ENCODE assay signal across 9 cellular contexts in the genomic region with DNA sequence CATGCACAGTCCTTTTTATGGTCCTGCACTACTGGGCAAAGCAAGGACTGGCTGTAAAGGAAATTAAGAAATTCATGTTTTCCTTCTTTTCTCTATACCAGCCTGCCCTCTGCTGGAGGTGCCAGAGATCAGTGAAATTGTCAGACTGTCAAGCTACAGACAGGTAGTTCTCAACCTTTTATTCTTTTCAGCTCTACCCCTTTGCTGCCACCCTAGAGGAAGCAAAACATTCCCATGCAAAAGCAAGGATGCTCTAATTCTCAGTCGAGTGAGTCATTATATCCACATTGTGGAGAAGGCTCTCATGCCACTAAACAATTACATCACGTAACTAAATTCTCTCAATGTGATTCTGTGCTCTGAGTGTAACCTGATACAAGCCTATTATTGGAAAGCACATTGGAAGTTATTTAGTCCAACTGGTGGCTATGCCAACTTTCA. TPM values are rescaled to one million over a fixed set of nuclear protein-coding genes. Genes with fewer than 3 reads are reported as not detected.
DNase-seq lines count a peak whose midpoint lies in the region; ATAC-seq and TF ChIP-seq lines count a peak whose summit lies in the region.
"Had no signal": no experiment of that assay in that cellular context is flagged by ENCODE, and none has a peak within 500 bp of the region (broad histone marks: within the 10 kb centered on the region; RNA-seq: fewer than 3 reads in every experiment).

No MANE protein-coding gene starts in this region.

- H3K4me1 ChIP-seq in cardiac muscle cell (ENCODE audit: low read depth) = peaks cover 12% of the 10 kb centered on the region
- no peaks in the 10 kb centered on the region for H3K4me1 ChIP-seq in smooth muscle cell (ENCODE audit: low read depth)
- no peaks in the 10 kb centered on the region for H3K4me1 ChIP-seq in effector memory CD4-positive, alpha-beta T cell (ENCODE audit: control insufficient read depth, insufficient read depth, low read length, poor library complexity, severe bottlenecking)

- no peaks in the 10 kb centered on the region for H3K4me1 Mint-ChIP-seq in activated naive CD4-positive, alpha-beta T cell treated with anti-CD3 and anti-CD28 coated beads for 36 hours (ENCODE audit: low read depth)
- H3K4me1 Mint-ChIP-seq: naive B cell had no signal

- no peak for ATAC-seq in GM19023 (IDR thresholded peaks at IDR 0.05; ENCODE audit: unreplicated experiment)

- no peaks in the 10 kb centered on the region for H3K27me3 Mint-ChIP-seq in activated naive CD4-positive, alpha-beta T cell treated with anti-CD3 and anti-CD28 coated beads for 36 hours (ENCODE audit: low read depth)

- 21% methylated on average over 2 of the region's 2 CpGs for WGBS in smooth muscle cell (ENCODE audit: low lambda C conversion rate)

- H3K36me3 Mint-ChIP-seq in activated naive CD4-positive, alpha-beta T cell treated with anti-CD3 and anti-CD28 coated beads for 36 hours (ENCODE audit: low read depth) = no peaks in the 10 kb centered on the region
- H3K36me3 Mint-ChIP-seq: naive B cell had no signal

- intact Hi-C loops in activated naive CD4-positive, alpha-beta T cell treated with anti-CD3 and anti-CD28 coated beads for 36 hours (cut with micrococcal nuclease) = loop anchor here (1.0 to 2.0 kb wide), 4 partner anchors 117 to 537 kb away; no protein-coding TSS in a partner anchor

- H3K27me3 ChIP-seq in cardiac muscle cell (no peaks in the 10 kb centered on the region), smooth muscle cell (ENCODE audit: low read depth) (peaks cover 31% of the 10 kb centered on the region)
- peaks cover 3% of the 10 kb centered on the region for H3K27me3 ChIP-seq in effector memory CD4-positive, alpha-beta T cell (replicated peaks; ENCODE audit: control insufficient read depth, insufficient read depth, low read length, poor library complexity, severe bottlenecking)

- H4K20me1 ChIP-seq in smooth muscle cell (ENCODE audit: low read depth) = no peaks in the 10 kb centered on the region

- DNase-seq in D341Med (ENCODE audit: low spot score) (peak; percentile 64), HK-2 (ENCODE audit: unreplicated experiment) (peak; percentile 34), NCI-H774 (lab: John Stamatoyannopoulos, UW) (peak; percentile 58), cardiac muscle cell (ENCODE audit: low read depth in 1 of 2, low spot score in 1 of 2) (peak; percentile 50 to 56), smooth muscle cell (lab: John Stamatoyannopoulos, UW; ENCODE audit: unreplicated experiment) (no peak)
- peak; percentile 69 for DNase-seq in activated naive CD4-positive, alpha-beta T cell treated with anti-CD3 and anti-CD28 coated beads for 36 hours
- no peak for DNase-seq in effector memory CD4-positive, alpha-beta T cell
- DNase-seq: naive B cell had no signal

- no peaks in the 10 kb centered on the region for H3K79me2 ChIP-seq in smooth muscle cell (ENCODE audit: low read depth)

- H3K9ac ChIP-seq in smooth muscle cell (ENCODE audit: low read depth) = no peak overlapping the region

- TF ChIP-seq CTCF in cardiac muscle cell (IDR thresholded peaks at IDR 0.05; ENCODE audit: low read depth, low read length) = peak; percentile 75
- TF ChIP-seq CTCF in smooth muscle cell (IDR thresholded peaks at IDR 0.05; ENCODE audit: borderline replicate concordance, insufficient read depth, poor library complexity, severe bottlenecking) = peak; percentile 68

- H2AFZ ChIP-seq in smooth muscle cell (ENCODE audit: low read depth) = no peak overlapping the region

- H3K36me3 ChIP-seq in cardiac muscle cell (no peaks in the 10 kb centered on the region), smooth muscle cell (ENCODE audit: low read depth) (no peaks in the 10 kb centered on the region)
- H3K36me3 ChIP-seq in effector memory CD4-positive, alpha-beta T cell (ENCODE audit: control insufficient read depth, insufficient read depth, low read length) = no peaks in the 10 kb centered on the region

- H3K4me3 ChIP-seq in cardiac muscle cell (no peak overlapping the region), smooth muscle cell (no peak overlapping the region)
- no peak overlapping the region for H3K4me3 ChIP-seq in effector memory CD4-positive, alpha-beta T cell (ENCODE audit: insufficient read depth, low read depth, low read length, poor library complexity, severe bottlenecking)

- H3K4me3 Mint-ChIP-seq in activated naive CD4-positive, alpha-beta T cell treated with anti-CD3 and anti-CD28 coated beads for 36 hours = no peak overlapping the region
- H3K4me3 Mint-ChIP-seq: naive B cell had no signal

- H3K4me2 ChIP-seq in smooth muscle cell = no peak overlapping the region

- no peak overlapping the region for H3K27ac Mint-ChIP-seq in activated naive CD4-positive, alpha-beta T cell treated with anti-CD3 and anti-CD28 coated beads for 36 hours
- H3K27ac Mint-ChIP-seq: naive B cell had no signal

- H3K9me3 ChIP-seq in cardiac muscle cell (ENCODE audit: low read depth) (no peaks in the 10 kb centered on the region), smooth muscle cell (replicated peaks; ENCODE audit: low read depth) (no peaks in the 10 kb centered on the region)
- no peaks in the 10 kb centered on the region for H3K9me3 ChIP-seq in effector memory CD4-positive, alpha-beta T cell (ENCODE audit: control insufficient read depth, low read length)

- CTCF ChIA-PET in activated naive CD4-positive, alpha-beta T cell treated with anti-CD3 and anti-CD28 coated beads for 36 hours (lab: Charles Lee) = interaction anchor here (0.6 to 1.5 kb wide), 13 partner anchors 9 to 249 kb away, joined by 3 to 6 read pairs (median 3); no protein-coding TSS in a partner anchor

- H3F3A ChIP-seq in smooth muscle cell (ENCODE audit: low read depth) = no peaks in the 10 kb centered on the region

- H3K9me3 Mint-ChIP-seq in activated naive CD4-positive, alpha-beta T cell treated with anti-CD3 and anti-CD28 coated beads for 36 hours = no peaks in the 10 kb centered on the region

- H3K27ac ChIP-seq in cardiac muscle cell (no peak overlapping the region), smooth muscle cell (ENCODE audit: low read depth) (no peak overlapping the region)
- H3K27ac ChIP-seq in effector memory CD4-positive, alpha-beta T cell (ENCODE audit: insufficient read depth, low read length, poor library complexity, severe bottlenecking) = no peak overlapping the region

RNA-seq across cellular contexts. Expression of gene RAPGEF4, which starts 25.0 kb away (rescaled TPM):
- total RNA-seq in activated naive CD4-positive, alpha-beta T cell treated with anti-CD3 and anti-CD28 coated beads for 36 hours = under 1 TPM; 0.24 to 0.35 TPM
- total RNA-seq in cardiac muscle cell (8.5 and 21.2 TPM in 2 replicates), smooth muscle cell (1.7 and 2.7 TPM in 2 replicates)
- polyA plus RNA-seq in cardiac muscle cell (5.3 and 9.4 TPM in 2 replicates), smooth muscle cell (0.35 and 0.46 TPM in 2 replicates)

Comparison
In these comparisons a context has a peak if more than half of its experiments do, and no peak if none do; other contexts are left out.
1. DNase-seq: peak in D341Med (single experiment), HK-2 (single experiment), NCI-H774 (single experiment), activated naive CD4-positive, alpha-beta T cell treated with anti-CD3 and anti-CD28 coated beads for 36 hours (single experiment) and cardiac muscle cell (2 of 2); none in smooth muscle cell (single experiment) and effector memory CD4-positive, alpha-beta T cell (0 of 3).